In genomic region chr11:124983674-124984511, GRCh38 we compare ENCODE assay signal across 33 cellular contexts. TPM values are rescaled to one million over a fixed set of nuclear protein-coding genes. Genes with fewer than 3 reads are reported as not detected.
"Had no signal": no experiment of that assay in that cellular context is flagged by ENCODE, and none has a peak within 500 bp of the region (broad histone marks: within the 10 kb centered on the region; RNA-seq: fewer than 3 reads in every experiment).

No MANE protein-coding gene starts in this region.

- DNase-seq: activated CD4-positive, alpha-beta T cell treated with anti-CD3 and anti-CD28 coated beads for 1 hour; activated CD4-positive, alpha-beta T cell treated with anti-CD3 and anti-CD28 coated beads, Interleukin-2, amount 10 ng/mL, durations not matched to agents 7 days and 5 days; activated CD8-positive, alpha-beta T cell treated with anti-CD3 and anti-CD28 coated beads for 36 hours; activated gamma-delta T cell treated with Interleukin-2 at 50 U/mL for 16 hours; activated naive CD4-positive, alpha-beta T cell treated with anti-CD3 and anti-CD28 coated beads, Interleukin-2, amount 50 U/mL, for 16 hours; activated T-cell treated with anti-CD3 and anti-CD28 coated beads, Interleukin-2, amount 50 U/mL, for 4 hours; amniotic stem cell; brain microvascular endothelial cell; cortex of kidney; foreskin fibroblast; head of caudate nucleus; hippocampal formation; kidney glomerular epithelial cell; naive B cell; nephron progenitor cell; retina; sigmoid colon; small intestine; stimulated activated CD4-positive, alpha-beta T cell treated with anti-CD3 and anti-CD28 coated beads, Interleukin-4, amount 100 ng/mL, for 24 hours; stimulated activated naive CD8-positive, alpha-beta T cell treated with anti-CD3 and anti-CD28 coated beads, Interleukin-15, amount 100 ng/mL, for 72 hours; T-helper 9 cell; thyroid gland; upper lobe of right lung; WERI-Rb-1 had no signal

- H3K4me1 Mint-ChIP-seq: activated CD4-positive, alpha-beta T cell treated with anti-CD3 and anti-CD28 coated beads, Interleukin-2, amount 10 ng/mL, durations not matched to agents 7 days and 5 days; activated T-helper 17 cell treated with anti-CD3 and anti-CD28 coated beads, Interleukin-2, amount 50 U/mL, for 72 hours; mesothelial cell of epicardium; naive B cell; nephron progenitor cell; stimulated activated effector memory CD8-positive, alpha-beta T cell treated with anti-CD3 and anti-CD28 coated beads, Interleukin-12 subunit alpha, Interleukin-12 subunit beta, amount 100 ng/mL, for 72 hours; stimulated activated naive CD8-positive, alpha-beta T cell treated with anti-CD3 and anti-CD28 coated beads, Interleukin-15, amount 100 ng/mL, for 72 hours had no signal

- H3K27ac ChIP-seq: brain microvascular endothelial cell, left lung, pancreas, prostate gland, sigmoid colon, thyroid gland, upper lobe of right lung, WERI-Rb-1 had no signal

- H3K4me3 Mint-ChIP-seq: activated CD4-positive, alpha-beta T cell treated with anti-CD3 and anti-CD28 coated beads, Interleukin-2, amount 10 ng/mL, durations not matched to agents 7 days and 5 days; activated CD8-positive, alpha-beta T cell treated with anti-CD3 and anti-CD28 coated beads for 36 hours; activated T-cell treated with anti-CD3 and anti-CD28 coated beads, Interleukin-2, amount 50 U/mL, for 4 hours; activated T-helper 17 cell treated with anti-CD3 and anti-CD28 coated beads, Interleukin-2, amount 50 U/mL, for 72 hours; mesothelial cell of epicardium; nephron progenitor cell; stimulated activated effector memory CD8-positive, alpha-beta T cell treated with anti-CD3 and anti-CD28 coated beads, Interleukin-12 subunit alpha, Interleukin-12 subunit beta, amount 100 ng/mL, for 72 hours; stimulated activated naive CD8-positive, alpha-beta T cell treated with anti-CD3 and anti-CD28 coated beads, Interleukin-15, amount 100 ng/mL, for 72 hours; T-helper 1 cell treated with Interleukin-12 subunit alpha and Interleukin-12 subunit beta and Interleukin-4 antibody, amounts not matched to agents 30 μg/mL and 1 μg/mL, for 36 hours had no signal

- H3K4me3 ChIP-seq: left lung, pancreas, prostate gland, sigmoid colon, thyroid gland, upper lobe of right lung had no signal

- H3K36me3 ChIP-seq: brain microvascular endothelial cell, left lung, pancreas, prostate gland, sigmoid colon, thyroid gland, upper lobe of right lung had no signal

- H3K9me3 ChIP-seq: prostate gland, thyroid gland, upper lobe of right lung had no signal

- ATAC-seq: activated CD8-positive, alpha-beta T cell treated with anti-CD3 and anti-CD28 coated beads for 36 hours; activated T-cell treated with anti-CD3 and anti-CD28 coated beads, Interleukin-2, amount 50 U/mL, for 4 hours; activated T-helper 17 cell treated with anti-CD3 and anti-CD28 coated beads, Interleukin-2, amount 50 U/mL, for 72 hours; esophagus mucosa; left lung; pancreas; stimulated activated effector memory CD8-positive, alpha-beta T cell treated with anti-CD3 and anti-CD28 coated beads, Interleukin-12 subunit alpha, Interleukin-12 subunit beta, amount 100 ng/mL, for 72 hours; stimulated activated naive CD8-positive, alpha-beta T cell treated with anti-CD3 and anti-CD28 coated beads, Interleukin-15, amount 100 ng/mL, for 72 hours; upper lobe of right lung had no signal

- H3K27me3 ChIP-seq: brain microvascular endothelial cell, left lung, pancreas, sigmoid colon, thyroid gland, upper lobe of right lung had no signal

- H3K27me3 Mint-ChIP-seq: activated CD4-positive, alpha-beta T cell treated with anti-CD3 and anti-CD28 coated beads, Interleukin-2, amount 10 ng/mL, durations not matched to agents 7 days and 5 days; activated CD8-positive, alpha-beta T cell treated with anti-CD3 and anti-CD28 coated beads for 36 hours; activated T-helper 17 cell treated with anti-CD3 and anti-CD28 coated beads, Interleukin-2, amount 50 U/mL, for 72 hours; naive B cell; stimulated activated naive CD8-positive, alpha-beta T cell treated with anti-CD3 and anti-CD28 coated beads, Interleukin-15, amount 100 ng/mL, for 72 hours had no signal

- H3K27ac Mint-ChIP-seq: activated CD4-positive, alpha-beta T cell treated with anti-CD3 and anti-CD28 coated beads, Interleukin-2, amount 10 ng/mL, durations not matched to agents 7 days and 5 days; activated CD8-positive, alpha-beta T cell treated with anti-CD3 and anti-CD28 coated beads for 36 hours; activated T-helper 17 cell treated with anti-CD3 and anti-CD28 coated beads, Interleukin-2, amount 50 U/mL, for 72 hours; mesothelial cell of epicardium; naive B cell; nephron progenitor cell; stimulated activated effector memory CD8-positive, alpha-beta T cell treated with anti-CD3 and anti-CD28 coated beads, Interleukin-12 subunit alpha, Interleukin-12 subunit beta, amount 100 ng/mL, for 72 hours; T-helper 1 cell treated with Interleukin-12 subunit alpha and Interleukin-12 subunit beta and Interleukin-4 antibody, amounts not matched to agents 30 μg/mL and 1 μg/mL, for 36 hours had no signal

- H3K36me3 Mint-ChIP-seq: stimulated activated effector memory CD8-positive, alpha-beta T cell treated with anti-CD3 and anti-CD28 coated beads, Interleukin-12 subunit alpha, Interleukin-12 subunit beta, amount 100 ng/mL, for 72 hours had no signal

- H3K4me1 ChIP-seq: left lung, pancreas, prostate gland, sigmoid colon, thyroid gland, upper lobe of right lung had no signal

RNA-seq across cellular contexts. Expression of gene HEPACAM, which starts 48.0 kb away (rescaled TPM):
- total RNA-seq: activated CD4-positive, alpha-beta T cell treated with anti-CD3 and anti-CD28 coated beads, Interleukin-2, amount 10 ng/mL, durations not matched to agents 7 days and 5 days; activated T-cell treated with anti-CD3 and anti-CD28 coated beads, Interleukin-2, amount 50 U/mL, for 4 hours; activated T-helper 17 cell treated with anti-CD3 and anti-CD28 coated beads, Interleukin-2, amount 50 U/mL, for 72 hours; astrocyte; esophagus mucosa; left lung; mesothelial cell of epicardium had no signal
